9 cellular contexts compared by ENCODE assay signal in the genomic region with DNA sequence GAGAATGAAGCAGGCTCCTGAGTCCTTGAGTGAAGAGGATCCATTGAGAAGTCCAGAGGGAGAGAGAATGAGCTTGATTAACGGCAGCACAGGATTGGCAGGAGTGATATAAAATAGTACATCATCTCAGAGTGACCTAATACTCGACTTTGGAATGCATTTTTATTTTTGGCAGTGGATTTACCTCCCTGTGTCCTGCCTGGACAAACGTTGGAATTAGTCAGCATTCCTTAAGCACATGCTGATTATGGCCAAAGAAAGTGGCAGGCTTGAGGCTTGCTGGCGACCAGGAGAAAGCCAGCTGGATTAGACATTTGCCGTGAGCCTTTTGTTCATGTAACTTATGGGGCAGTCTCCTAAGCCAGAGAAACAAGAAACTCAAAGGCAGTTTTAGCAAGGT. TPM values are rescaled to one million over a fixed set of nuclear protein-coding genes. Genes with fewer than 3 reads are reported as not detected.
DNase-seq lines count a peak whose midpoint lies in the region; ATAC-seq and TF ChIP-seq lines count a peak whose summit lies in the region.
"Had no signal": no experiment of that assay in that cellular context is flagged by ENCODE, and none has a peak within 500 bp of the region (broad histone marks: within the 10 kb centered on the region; RNA-seq: fewer than 3 reads in every experiment).

No MANE protein-coding gene starts in this region.

- no peaks in the 10 kb centered on the region for H3K9me3 ChIP-seq in stomach

- WGBS in stomach, 5 donors, result 16 to 26% (median 21%) methylated on average over 5 of the region's 5 CpGs
- 24 to 29% methylated on average over 5 of the region's 5 CpGs for WGBS in lower leg skin, 2 donors

- H3K36me3 ChIP-seq in stomach, result no peaks in the 10 kb centered on the region

- ATAC-seq in left ventricle myocardium superior, result peak; percentile 79

- DNase-seq in H4 (ENCODE audit: low spot score), result peak; percentile 19
- peak; percentile 92 for DNase-seq in astrocyte of the hippocampus (ENCODE audit: low read depth, low spot score)
- no peak for DNase-seq in left ventricle myocardium superior
- DNase-seq in stomach, result no peak
- no peak for DNase-seq in lower leg skin (ENCODE audit: low spot score in 2 of 2)
- DNase-seq in posterior vena cava (ENCODE audit: low spot score), result no peak
- no peak for DNase-seq in NCI-H2107 (lab: John Stamatoyannopoulos, UW)
- no peak for DNase-seq in NOMO-1 treated with dmso at 0.1 percent for 144 hours (lab: John Stamatoyannopoulos, UW; ENCODE audit: unreplicated experiment)
- DNase-seq: NCI-H1105 treated with DMSO at 0.1 percent for 48 hours had no signal

- TF ChIP-seq CTCF in stomach (IDR thresholded peaks at IDR 0.05), result no peak
- TF ChIP-seq CTCF in lower leg skin (IDR thresholded peaks at IDR 0.05), result no peak

- intact Hi-C loops in left ventricle myocardium superior (cut with micrococcal nuclease), result no loop called here
- intact Hi-C loops in stomach (cut with DNase I; ENCODE audit: low total_unique reads), result no loop called here
- intact Hi-C loops in lower leg skin (cut with DNase I; ENCODE audit: low total_unique reads), result no loop called here
- intact Hi-C loops in posterior vena cava (cut with DNase I), result no loop called here

- H3K4me3 ChIP-seq in stomach (no peak overlapping the region), lower leg skin (ENCODE audit: low read depth, poor library complexity, severe bottlenecking) (no peak overlapping the region)

- peak overlapping the region in 4 of 5 donors; percentile 8 to 64 (median 33) for H3K27ac ChIP-seq in stomach

- no peak for TF ChIP-seq EP300 in stomach (IDR thresholded peaks at IDR 0.05)

- H3K27me3 ChIP-seq in stomach, result no peaks in the 10 kb centered on the region

- no peak for TF ChIP-seq POLR2A in stomach (IDR thresholded peaks at IDR 0.05)
- no peak for TF ChIP-seq POLR2A in lower leg skin (IDR thresholded peaks at IDR 0.05)

- H3K4me1 ChIP-seq in stomach, result peaks cover 47 to 92% (median 70%) of the 10 kb centered on the region in 4 donors

RNA-seq across cellular contexts. Expression of a gene that starts 22.9 kb away (rescaled TPM):
- 2.1 and 3.1 TPM in 2 replicates for total RNA-seq in H4 (2014; rRNA removed; shearing (Covaris generic))
- total RNA-seq in left ventricle myocardium superior, result 12.5 TPM
- total RNA-seq in stomach, result 10 to 100 TPM; 14.2 to 70.6 (median 50.9) TPM
- polyA plus RNA-seq in stomach, result 1 to 10 TPM; 5.4 to 8.4 (median 7.5) TPM
- total RNA-seq in lower leg skin, result 10 to 100 TPM; 34.3 to 43.9 (median 40.3) TPM
- total RNA-seq in posterior vena cava, result 10 to 100 TPM; 22.5 to 31.4 TPM

Comparison
In these comparisons a context has a peak if more than half of its experiments do, and no peak if none do; other contexts are left out.
1. DNase-seq: peak in H4 (single experiment) and astrocyte of the hippocampus (single experiment); none in left ventricle myocardium superior (single experiment), stomach (single experiment), lower leg skin (0 of 2), posterior vena cava (single experiment), NCI-H2107 (single experiment) and NOMO-1 treated with dmso at 0.1 percent for 144 hours (single experiment).